Comparison of ENCODE assay signal across 8 cellular contexts in the genomic region with DNA sequence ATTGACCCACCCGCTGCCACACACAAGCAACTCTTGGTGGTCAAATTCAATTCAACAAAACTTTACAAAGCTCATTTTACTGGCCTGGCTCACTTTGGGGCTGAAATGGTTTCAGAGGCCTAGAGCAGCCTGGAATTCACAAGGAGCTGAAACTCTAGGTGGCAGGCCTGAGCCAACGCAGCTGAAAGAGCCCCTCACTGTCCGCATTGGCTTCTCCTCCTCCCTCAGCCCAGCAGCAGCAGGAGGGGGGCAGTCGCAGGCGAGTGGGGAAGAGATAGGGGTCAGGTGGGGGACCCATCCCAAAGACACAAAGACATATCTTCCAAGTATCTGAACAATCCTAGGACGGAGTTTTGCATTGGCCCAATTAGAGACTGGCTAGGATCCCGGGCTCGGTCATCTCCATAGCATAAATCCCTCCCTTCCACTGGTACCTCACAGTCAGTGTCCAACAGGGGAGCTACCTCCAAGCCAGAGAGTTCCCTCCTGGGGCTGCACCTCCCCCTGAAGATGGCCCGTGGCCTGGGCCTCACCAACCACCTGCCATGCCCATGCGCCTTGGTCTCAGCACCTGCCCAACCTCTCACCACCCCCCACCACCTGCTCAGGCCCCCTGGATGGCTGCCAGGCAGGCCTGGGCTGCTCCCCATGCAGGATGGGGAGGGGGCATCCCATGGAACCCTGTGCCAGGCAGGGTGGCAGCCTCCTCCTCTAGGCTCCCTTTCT.
DNase-seq lines count a peak whose midpoint lies in the region; ATAC-seq and TF ChIP-seq lines count a peak whose summit lies in the region.

No MANE protein-coding gene starts in this region.

- no peaks in the 10 kb centered on the region for H3K27me3 ChIP-seq in brain microvascular endothelial cell (replicated peaks)

- intact Hi-C loops in CD14-positive monocyte (cut with micrococcal nuclease) = no loop called here

- peaks cover 2 to 3% (median 2%) of the 10 kb centered on the region in 3 donors for H3K27me3 Mint-ChIP-seq in CD14-positive monocyte (ENCODE audit: low read depth in 3 of 3)
- peaks cover 0 to 5% of the 10 kb centered on the region in 2 donors for H3K27me3 Mint-ChIP-seq in stimulated activated naive B cell treated with anti-CD40 and anti-IgM and Interleukin-4, amounts not matched to agents 10 μg/mL and 1 μg/mL and 100 μg/mL, for 72 hours

- H3K27ac ChIP-seq in brain microvascular endothelial cell = no peak overlapping the region

- peaks cover 0 to 3% (median 0%) of the 10 kb centered on the region in 7 donors for H3K9me3 Mint-ChIP-seq in CD14-positive monocyte
- H3K9me3 Mint-ChIP-seq in stimulated activated naive B cell treated with anti-CD40 and anti-IgM and Interleukin-4, amounts not matched to agents 10 μg/mL and 1 μg/mL and 100 μg/mL, for 72 hours = no peaks in the 10 kb centered on the region

- H3K4me3 ChIP-seq in brain microvascular endothelial cell (ENCODE audit: low read depth, low read length) = no peak overlapping the region

- no peak overlapping the region for H3K4me3 Mint-ChIP-seq in CD14-positive monocyte
- H3K4me3 Mint-ChIP-seq in stimulated activated naive B cell treated with anti-CD40 and anti-IgM and Interleukin-4, amounts not matched to agents 10 μg/mL and 1 μg/mL and 100 μg/mL, for 72 hours = no peak overlapping the region

- TF ChIP-seq CTCF in brain microvascular endothelial cell (IDR thresholded peaks at IDR 0.05; ENCODE audit: low read depth, low read length, missing control alignments) (peak; percentile 74), CD14-positive monocyte (IDR thresholded peaks at IDR 0.05) (no peak), GM10266 (IDR thresholded peaks at IDR 0.05; ENCODE audit: control insufficient read depth, insufficient read depth, low read depth, missing control alignments) (no peak)

- in situ Hi-C loops in brain microvascular endothelial cell (cut with HindIII; ENCODE audit: low pct_ligation_motif_present, low sequenced_read_pairs) = no loop called here

- peak; percentile 78 for DNase-seq in DMS53 (lab: John Stamatoyannopoulos, UW)
- DNase-seq in NCI-H1092 (lab: John Stamatoyannopoulos, UW) = peak; percentile 58
- DNase-seq in brain microvascular endothelial cell = no peak
- DNase-seq in midbrain (lab: John Stamatoyannopoulos, UW) = peak; percentile 24
- DNase-seq in CD14-positive monocyte (ENCODE audit: low spot score) = no peak
- DNase-seq in GM10266 (ENCODE audit: extremely low spot score) = no peak
- DNase-seq in stimulated activated naive B cell treated with anti-CD40 and anti-IgM and Interleukin-4, amounts not matched to agents 10 μg/mL and 1 μg/mL and 100 μg/mL, for 72 hours = no peak
- DNase-seq in EL = no peak

- ATAC-seq in stimulated activated naive B cell treated with anti-CD40 and anti-IgM and Interleukin-4, amounts not matched to agents 10 μg/mL and 1 μg/mL and 100 μg/mL, for 72 hours (replicated peaks) = no peak

- no peaks in the 10 kb centered on the region for H3K36me3 ChIP-seq in brain microvascular endothelial cell (replicated peaks)

- peak overlapping the region in 1 of 7 donors; percentile 66 for H3K27ac Mint-ChIP-seq in CD14-positive monocyte
- H3K27ac Mint-ChIP-seq in stimulated activated naive B cell treated with anti-CD40 and anti-IgM and Interleukin-4, amounts not matched to agents 10 μg/mL and 1 μg/mL and 100 μg/mL, for 72 hours = no peak overlapping the region

- no peaks in the 10 kb centered on the region for H3K36me3 Mint-ChIP-seq in CD14-positive monocyte
- no peaks in the 10 kb centered on the region for H3K36me3 Mint-ChIP-seq in stimulated activated naive B cell treated with anti-CD40 and anti-IgM and Interleukin-4, amounts not matched to agents 10 μg/mL and 1 μg/mL and 100 μg/mL, for 72 hours

- H3K4me1 Mint-ChIP-seq in CD14-positive monocyte = peaks cover 31% of the 10 kb centered on the region
- H3K4me1 Mint-ChIP-seq in stimulated activated naive B cell treated with anti-CD40 and anti-IgM and Interleukin-4, amounts not matched to agents 10 μg/mL and 1 μg/mL and 100 μg/mL, for 72 hours = peaks cover under 1 to 6% of the 10 kb centered on the region in 2 donors

Comparison
In these comparisons a context has a peak if more than half of its experiments do, and no peak if none do; other contexts are left out.
1. DNase-seq: peak in DMS53 (single experiment), NCI-H1092 (single experiment) and midbrain (single experiment); none in brain microvascular endothelial cell (single experiment), CD14-positive monocyte (single experiment), GM10266 (single experiment), stimulated activated naive B cell treated with anti-CD40 and anti-IgM and Interleukin-4, amounts not matched to agents 10 μg/mL and 1 μg/mL and 100 μg/mL, for 72 hours (single experiment) and EL (single experiment).